Comparison of ENCODE assay signal across 8 cellular contexts in genomic region chr20:58693226-58694006, GRCh38. TPM values are rescaled to one million over a fixed set of nuclear protein-coding genes. Genes with fewer than 3 reads are reported as not detected.
DNase-seq lines count a peak whose midpoint lies in the region; ATAC-seq, FAIRE-seq and TF ChIP-seq lines count a peak whose summit lies in the region.

No MANE protein-coding gene starts in this region.

- peak overlapping the region; percentile 82 for H4K91ac ChIP-seq in IMR-90 (ENCODE audit: insufficient read depth, low read depth, low read length)

- H3K79me2 ChIP-seq in ACC112 (ENCODE audit: control insufficient read depth, insufficient read depth, low read length, unreplicated experiment) (peaks cover 22% of the 10 kb centered on the region), astrocyte (ENCODE audit: insufficient read depth, low read length) (peaks cover 20% of the 10 kb centered on the region)

- POLR2A ChIA-PET in IMR-90 (lab: Charles Lee; ENCODE audit: unreplicated experiment) = no interaction called here

- H2BK15ac ChIP-seq in IMR-90 (ENCODE audit: low read depth, low read length) = no peak overlapping the region

- peak overlapping the region; percentile 97 for H2AK9ac ChIP-seq in IMR-90 (replicated peaks; ENCODE audit: low read depth, low read length, poor library complexity)

- H2BK20ac ChIP-seq in IMR-90 (ENCODE audit: low read depth, low read length) = no peak overlapping the region

- intact Hi-C loops in IMR-90 (cut with micrococcal nuclease) (loop anchor here (5.0 kb wide), 2 partner anchors 159 to 211 kb away; partner anchors contain the start of genes GNAS and GNAS-AS1), kidney (cut with DNase I) (no loop called here), stomach (cut with DNase I; ENCODE audit: low total_unique reads) (no loop called here), posterior vena cava (cut with DNase I) (loop anchor here in 1 of 2 donors (2.0 to 10.0 kb wide), 2 partner anchors 43 to 459 kb away; partner anchors contain the start of gene STX16)

- H3K4me1 ChIP-seq in ACC112 (ENCODE audit: control insufficient read depth, insufficient read depth, low read length, unreplicated experiment) (peaks cover 40% of the 10 kb centered on the region), IMR-90 (ENCODE audit: control insufficient read depth, insufficient read depth, low read length) (peaks cover 19% of the 10 kb centered on the region), astrocyte (ENCODE audit: insufficient read depth, low read length) (peaks cover 15% of the 10 kb centered on the region), kidney (ENCODE audit: control insufficient read depth in 1 of 2, insufficient read depth in 1 of 2, low read depth in 1 of 2, low read length in 2 of 2) (peaks cover 0 to 21% of the 10 kb centered on the region in 2 donors), stomach (peaks cover 18 to 51% (median 33%) of the 10 kb centered on the region in 4 donors)

- H3K4me3 ChIP-seq in ACC112 (ENCODE audit: low read depth, low read length) (peak overlapping the region; percentile 88), IMR-90 (ENCODE audit: insufficient read depth, low read depth, low read length) (peak overlapping the region; percentile 43), astrocyte (ENCODE audit: insufficient read depth, low read depth, low read length) (peak overlapping the region; percentile 46), kidney (ENCODE audit: low read length in 2 of 2) (peak overlapping the region; percentile 53 to 54), stomach (peak overlapping the region; percentile 55 to 69 (median 59))

- no peaks in the 10 kb centered on the region for H4K20me1 ChIP-seq in IMR-90 (ENCODE audit: insufficient read depth, low read length)
- peaks cover 6% of the 10 kb centered on the region for H4K20me1 ChIP-seq in astrocyte (ENCODE audit: insufficient read depth, low read length)

- no TSS peak for BruUV-seq in IMR-90 (replicated peaks; lab: Mats Ljungman, UMichigan)

- peak overlapping the region; percentile 49 for H3K27ac ChIP-seq in ACC112 (ENCODE audit: low read depth, low read length)
- peak overlapping the region; percentile 5; the same call in 1 of the 2 replicates for H3K27ac ChIP-seq in IMR-90 (ENCODE audit: insufficient read depth, low read length)
- H3K27ac ChIP-seq in astrocyte (ENCODE audit: low read depth, low read length) = no peak overlapping the region
- H3K27ac ChIP-seq in kidney (ENCODE audit: low read depth in 2 of 2, low read length in 2 of 2) = peak overlapping the region in 1 of 2 donors; percentile 7
- H3K27ac ChIP-seq in stomach = peak overlapping the region; percentile 71 to 95 (median 87)

- TF ChIP-seq RAD21 in IMR-90 (IDR thresholded peaks at IDR 0.05; ENCODE audit: low read length) = no peak

- peak overlapping the region; percentile 66 for H3K27ac Mint-ChIP-seq in astrocyte (ENCODE audit: unreplicated experiment)

- no peaks in the 10 kb centered on the region for H3K9me3 Mint-ChIP-seq in astrocyte (ENCODE audit: unreplicated experiment)

- H3K9me3 ChIP-seq in IMR-90 (ENCODE audit: control insufficient read depth, insufficient read depth, low read length) (no peaks in the 10 kb centered on the region), astrocyte (ENCODE audit: insufficient read depth, low read depth, low read length) (no peaks in the 10 kb centered on the region), kidney (ENCODE audit: control insufficient read depth in 1 of 2, low read length in 2 of 2) (no peaks in the 10 kb centered on the region), stomach (no peaks in the 10 kb centered on the region)

- H4K8ac ChIP-seq in IMR-90 (ENCODE audit: low read depth in 2 of 2, low read length in 2 of 2) = peak overlapping the region; percentile 79 to 89; a peak in 3 of 4 replicates

- peaks cover 6 to 21% of the 10 kb centered on the region in 2 experiments; a peak in 2 of 4 replicates for H3K79me1 ChIP-seq in IMR-90 (ENCODE audit: low read depth in 1 of 2, low read length in 2 of 2)

- H2AFZ ChIP-seq in ACC112 (ENCODE audit: low read length, unreplicated experiment) (peak overlapping the region; percentile 32), IMR-90 (replicated peaks; ENCODE audit: low read length, poor library complexity) (peak overlapping the region; percentile 96), astrocyte (ENCODE audit: low read depth, low read length) (peak overlapping the region; percentile 69)

- peak overlapping the region; percentile 48 for H2BK5ac ChIP-seq in IMR-90 (ENCODE audit: low read depth, low read length, poor library complexity, severe bottlenecking)

- peaks cover 4% of the 10 kb centered on the region for H3K27me3 Mint-ChIP-seq in astrocyte (ENCODE audit: low read depth, unreplicated experiment)

- H3K27me3 ChIP-seq in ACC112 (ENCODE audit: insufficient read depth, low read length) = no peaks in the 10 kb centered on the region
- H3K27me3 ChIP-seq in IMR-90 (ENCODE audit: control insufficient read depth, insufficient read depth, low read length) = no peaks in the 10 kb centered on the region
- no peaks in the 10 kb centered on the region for H3K27me3 ChIP-seq in astrocyte (ENCODE audit: insufficient read depth, low read length)
- no peaks in the 10 kb centered on the region for H3K27me3 ChIP-seq in stomach

- TF ChIP-seq EP300 in stomach (IDR thresholded peaks at IDR 0.05) = no peak

- no peak for FAIRE-seq in astrocyte (lab: Jason Lieb, UNC)
- FAIRE-seq in kidney (lab: Jason Lieb, UNC) = no peak

- 0 out of 2 replicates have a peak overlapping the region, but pooled peaks have one; percentile 26 for H2BK120ac ChIP-seq in IMR-90 (ENCODE audit: low read depth, low read length)

- peak overlapping the region; percentile 95 for H3K14ac ChIP-seq in IMR-90 (replicated peaks; ENCODE audit: low read depth, low read length)

- no peak overlapping the region for H3K4me3 Mint-ChIP-seq in astrocyte (ENCODE audit: unreplicated experiment)

- H3K9ac ChIP-seq in IMR-90 (ENCODE audit: low read depth, low read length) = peak overlapping the region; percentile 30
- peak overlapping the region; percentile 81 for H3K9ac ChIP-seq in astrocyte (ENCODE audit: low read length)
- H3K9ac ChIP-seq in kidney (ENCODE audit: low read length in 2 of 2) = peak overlapping the region; percentile 49 to 76

- H3K18ac ChIP-seq in IMR-90 (ENCODE audit: low read depth, low read length) = no peak overlapping the region; the same call in 1 of the 2 replicates

- H3K36me3 ChIP-seq in ACC112 (ENCODE audit: insufficient read depth, low read length) (no peaks in the 10 kb centered on the region; the same call in 1 of the 2 replicates), IMR-90 (ENCODE audit: control insufficient read depth, insufficient read depth, low read length) (peaks cover 18% of the 10 kb centered on the region; the same call in 1 of the 2 replicates), astrocyte (ENCODE audit: insufficient read depth, low read length) (no peaks in the 10 kb centered on the region), kidney (ENCODE audit: control insufficient read depth in 1 of 2, insufficient read depth in 2 of 2, low read length in 2 of 2) (peaks cover 9 to 34% of the 10 kb centered on the region in 2 donors), stomach (peaks cover 7 to 41% (median 34%) of the 10 kb centered on the region in 4 donors)

- no peak for DNase-seq in IMR-90
- no peak for DNase-seq in astrocyte (ENCODE audit: low read depth)
- peak; percentile 80 for DNase-seq in kidney
- DNase-seq in stomach = peak; percentile 26
- no peak for DNase-seq in DMS114 treated with DMSO at 0.1 percent for 48 hours (lab: John Stamatoyannopoulos, UW; ENCODE audit: unreplicated experiment)
- no peak for DNase-seq in posterior vena cava (ENCODE audit: low spot score)

- dilution Hi-C loops in IMR-90 (cut with HindIII; ENCODE audit: low sequenced_read_pairs, unreplicated experiment) = no loop called here

- no peak for TF ChIP-seq POLR2A in IMR-90 (IDR thresholded peaks at IDR 0.05; ENCODE audit: low read depth, low read length)
- TF ChIP-seq POLR2A in stomach (IDR thresholded peaks at IDR 0.05) = no peak

- peak; percentile 18 for ATAC-seq in GM19043 (IDR thresholded peaks at IDR 0.05; ENCODE audit: low read depth, unreplicated experiment)
- ATAC-seq in IMR-90 (ENCODE audit: low read depth) = no peak

- H4K5ac ChIP-seq in IMR-90 (ENCODE audit: low read depth, low read length) = peak overlapping the region; percentile 19

- H3K56ac ChIP-seq in IMR-90 (ENCODE audit: extremely low read depth, insufficient read depth, low read length) = no peak overlapping the region

- H3K23ac ChIP-seq in IMR-90 (ENCODE audit: low read depth, low read length) = peak overlapping the region; percentile 75; the same call in 1 of the 2 replicates

- H2AK5ac ChIP-seq in IMR-90 (ENCODE audit: low read depth, low read length) = peak overlapping the region; percentile 75; the same call in 1 of the 2 replicates

- H3K36me3 Mint-ChIP-seq in astrocyte (ENCODE audit: low read depth, unreplicated experiment) = peaks cover 8% of the 10 kb centered on the region

- WGBS in IMR-90 (ENCODE audit: extremely low coverage in 2 of 2, insufficient read length in 1 of 2), 2 experiments = 47% methylated on average over 40 of the region's 51 CpGs; no CpG with 5 or more reads in 1 of the 2 experiments
- 38 to 44% (median 40%) methylated on average over 11 to 51 of the region's 51 CpGs for WGBS in stomach, 5 donors

- CTCF ChIA-PET in IMR-90 (lab: Yijun Ruan, JAX) = no interaction called here

- H3K9me1 ChIP-seq in IMR-90 (ENCODE audit: insufficient read depth, low read length) = peaks cover 16% of the 10 kb centered on the region

- H3K4me1 Mint-ChIP-seq in astrocyte (ENCODE audit: low read depth, unreplicated experiment) = peaks cover 9% of the 10 kb centered on the region

- in situ Hi-C loops in IMR-90 (cut with MboI; ENCODE audit: low sequenced_read_pairs) = no loop called here

- peak overlapping the region; percentile 88 for H3K4ac ChIP-seq in IMR-90 (ENCODE audit: low read depth, low read length)

- no peak for TF ChIP-seq CTCF in IMR-90 (conservative IDR thresholded peaks at IDR 0.05; ENCODE audit: low read depth, low read length)
- TF ChIP-seq CTCF in astrocyte (IDR thresholded peaks at IDR 0.05; ENCODE audit: insufficient read depth, low read depth, low read length) = no peak
- TF ChIP-seq CTCF in kidney (IDR thresholded peaks at IDR 0.05; ENCODE audit: borderline replicate concordance, extremely low read depth, insufficient read depth) = no peak
- no peak for TF ChIP-seq CTCF in stomach (IDR thresholded peaks at IDR 0.05)

- H3K4me2 ChIP-seq in IMR-90 (ENCODE audit: low read depth, low read length) (peak overlapping the region; percentile 54), astrocyte (ENCODE audit: low read length) (peak overlapping the region; percentile 87)

RNA-seq across cellular contexts. Expression of gene NPEPL1, which starts 0.8 kb away (rescaled TPM):
- total RNA-seq in IMR-90 (2012; rRNA removed) (6.3 and 7.2 TPM in 2 replicates), astrocyte (25.4 and 27.1 TPM in 2 replicates), kidney (60.2 TPM), stomach (100 to 1,000 TPM in 2 of 5 donors, 10 to 100 TPM in 3; 29.7 to 134 (median 60.7) TPM), posterior vena cava (10 to 100 TPM; 28.5 to 31.4 TPM)
- polyA plus RNA-seq in IMR-90 (2012; rRNA removed) (10.4 and 10.7 TPM in 2 replicates), kidney (ENCODE audit: insufficient read depth, low read depth, low replicate concordance) (39.7 TPM), stomach (10 to 100 TPM; 15.3 to 36.2 (median 27.8) TPM)
- 7.4 and 8.5 TPM in 2 replicates for polyA plus RNA-seq in IMR-90 (2012; cell fraction: cytosol; rRNA removed)
- 61.8 and 109 TPM in 2 replicates for polyA plus RNA-seq in IMR-90 (2012; cell fraction: nucleus; rRNA removed; ENCODE audit: low replicate concordance)

RNA-seq across cellular contexts. Expression of gene STX16, which starts 42.3 kb away (rescaled TPM):
- total RNA-seq in IMR-90 (2012; rRNA removed) = 26.9 and 29.4 TPM in 2 replicates
- 48.5 and 58.2 TPM in 2 replicates for polyA plus RNA-seq in IMR-90 (2012; rRNA removed)
- polyA plus RNA-seq in IMR-90 (2012; cell fraction: cytosol; rRNA removed) = 17.4 and 21.0 TPM in 2 replicates
- polyA plus RNA-seq in IMR-90 (2012; cell fraction: nucleus; rRNA removed; ENCODE audit: low replicate concordance) = 118 and 306 TPM in 2 replicates
- 54.3 and 59.3 TPM in 2 replicates for total RNA-seq in astrocyte
- 60.7 TPM for total RNA-seq in kidney
- polyA plus RNA-seq in kidney (ENCODE audit: insufficient read depth, low read depth, low replicate concordance) = 20.6 TPM
- total RNA-seq in stomach = 100 to 1,000 TPM in 2 of 5 donors, 10 to 100 TPM in 3; 30.4 to 179 (median 79.0) TPM
- 10 to 100 TPM; 12.8 to 38.0 (median 14.8) TPM for polyA plus RNA-seq in stomach
- 10 to 100 TPM; 38.7 to 41.5 TPM for total RNA-seq in posterior vena cava

Comparison
In these comparisons a context has a peak if more than half of its experiments do, and no peak if none do; other contexts are left out.
1. H2AFZ ChIP-seq: peak in every context shown above with its lines; median percentile 96 in IMR-90; 69 in astrocyte; 32 in ACC112.
2. DNase-seq: peak in kidney (single experiment) and stomach (single experiment); none in IMR-90 (single experiment), astrocyte (single experiment), DMS114 treated with DMSO at 0.1 percent for 48 hours (single experiment) and posterior vena cava (single experiment).
3. H3K9ac ChIP-seq: peak in every context shown above with its lines; median percentile 81 in astrocyte; 62 in kidney; 30 in IMR-90.
4. Peak in every context shown above with its lines, with median percentiles within 50 percentile points of each other: H3K4me3 ChIP-seq.